Comparison of ENCODE assay signal across 9 cellular contexts in genomic region chr2:163732718-163733117, GRCh38. TPM values are rescaled to one million over a fixed set of nuclear protein-coding genes. Genes with fewer than 3 reads are reported as not detected.
DNase-seq lines count a peak whose midpoint lies in the region; ATAC-seq and TF ChIP-seq lines count a peak whose summit lies in the region.
"Had no signal": no experiment of that assay in that cellular context is flagged by ENCODE, and none has a peak within 500 bp of the region (broad histone marks: within the 10 kb centered on the region; RNA-seq: fewer than 3 reads in every experiment).

No MANE protein-coding gene starts in this region.

- H3K4me1 ChIP-seq in left ventricle myocardium inferior (peaks cover 57% of the 10 kb centered on the region), endocrine pancreas (ENCODE audit: control insufficient read depth, insufficient read depth, low read length) (peaks cover 3% of the 10 kb centered on the region), aorta (ENCODE audit: control insufficient read depth in 1 of 2, insufficient read depth in 2 of 2, low read length in 2 of 2) (no peaks in the 10 kb centered on the region)

- H3K4me3 ChIP-seq in left ventricle myocardium inferior (peak overlapping the region; percentile 77), endocrine pancreas (ENCODE audit: control insufficient read depth, insufficient read depth, low read length) (peak overlapping the region; percentile 88), aorta (ENCODE audit: low read length in 2 of 2) (peak overlapping the region; percentile 96 to 100)

- H3K9me3 ChIP-seq in left ventricle myocardium inferior (replicated peaks) (no peaks in the 10 kb centered on the region), endocrine pancreas (ENCODE audit: control insufficient read depth, low read length) (no peaks in the 10 kb centered on the region), aorta (ENCODE audit: control insufficient read depth, low read length) (no peaks in the 10 kb centered on the region)

- H3K27ac ChIP-seq in left ventricle myocardium inferior (replicated peaks) (peak overlapping the region; percentile 96), aorta (ENCODE audit: low read depth in 1 of 2, low read length in 2 of 2) (peak overlapping the region; percentile 79 to 82)

- H3K27me3 ChIP-seq in left ventricle myocardium inferior (ENCODE audit: low read depth) (peaks cover 13% of the 10 kb centered on the region), endocrine pancreas (ENCODE audit: control insufficient read depth, insufficient read depth, low read length) (peaks cover 7% of the 10 kb centered on the region), aorta (ENCODE audit: control insufficient read depth in 1 of 2, insufficient read depth in 2 of 2, low read length in 1 of 2) (no peaks in the 10 kb centered on the region)

- CTCF ChIA-PET in activated CD8-positive, alpha-beta memory T cell treated with anti-CD3 and anti-CD28 coated beads, Interleukin-2, amount 10 ng/mL, durations not matched to agents 7 days and 5 days (lab: Charles Lee), result no interaction called here

- no peak for ATAC-seq in Right ventricle myocardium inferior
- no peak for ATAC-seq in aorta (ENCODE audit: low FRiP score)
- ATAC-seq in activated CD8-positive, alpha-beta memory T cell treated with anti-CD3 and anti-CD28 coated beads, Interleukin-2, amount 10 ng/mL, durations not matched to agents 7 days and 5 days, result no peak
- ATAC-seq in GM19397 (IDR thresholded peaks at IDR 0.05; ENCODE audit: unreplicated experiment), result no peak

- intact Hi-C loops in left ventricle myocardium inferior (cut with micrococcal nuclease) (loop anchor here (10.0 kb wide), 1 partner anchor 388 kb away; no protein-coding TSS in a partner anchor), Right ventricle myocardium inferior (cut with DNase I) (loop anchor here (2.0 to 5.0 kb wide), 5 partner anchors 66 to 328 kb away; no protein-coding TSS in a partner anchor), aorta (cut with DNase I) (loop anchor here (5.0 to 10.0 kb wide), 3 partner anchors 378 to 392 kb away; no protein-coding TSS in a partner anchor)

- H3K27ac Mint-ChIP-seq in neural crest cell (ENCODE audit: unreplicated experiment), result peak overlapping the region; percentile 79
- no peak overlapping the region for H3K27ac Mint-ChIP-seq in activated CD8-positive, alpha-beta memory T cell treated with anti-CD3 and anti-CD28 coated beads, Interleukin-2, amount 10 ng/mL, durations not matched to agents 7 days and 5 days
- H3K27ac Mint-ChIP-seq: activated CD4-positive, alpha-beta T cell treated with anti-CD3 and anti-CD28 coated beads, Interleukin-2, amount 10 ng/mL, durations not matched to agents 24 days and 14 days had no signal

- peak overlapping the region; percentile 95 for H3K4me3 Mint-ChIP-seq in neural crest cell
- no peak overlapping the region for H3K4me3 Mint-ChIP-seq in activated CD8-positive, alpha-beta memory T cell treated with anti-CD3 and anti-CD28 coated beads, Interleukin-2, amount 10 ng/mL, durations not matched to agents 7 days and 5 days
- H3K4me3 Mint-ChIP-seq: activated CD4-positive, alpha-beta T cell treated with anti-CD3 and anti-CD28 coated beads, Interleukin-2, amount 10 ng/mL, durations not matched to agents 24 days and 14 days had no signal

- H3K4me1 Mint-ChIP-seq in neural crest cell, result peaks cover 55% of the 10 kb centered on the region
- no peaks in the 10 kb centered on the region for H3K4me1 Mint-ChIP-seq in activated CD8-positive, alpha-beta memory T cell treated with anti-CD3 and anti-CD28 coated beads, Interleukin-2, amount 10 ng/mL, durations not matched to agents 7 days and 5 days
- H3K4me1 Mint-ChIP-seq: activated CD4-positive, alpha-beta T cell treated with anti-CD3 and anti-CD28 coated beads, Interleukin-2, amount 10 ng/mL, durations not matched to agents 24 days and 14 days had no signal

- no peak overlapping the region for H3K9ac ChIP-seq in endocrine pancreas (ENCODE audit: control insufficient read depth, insufficient read depth, low read length)

- WGBS in aorta, 2 donors, result 3 to 4% methylated on average over 4 of the region's 4 CpGs

- no peaks in the 10 kb centered on the region for H3K36me3 Mint-ChIP-seq in neural crest cell (ENCODE audit: low read depth)
- H3K36me3 Mint-ChIP-seq in activated CD8-positive, alpha-beta memory T cell treated with anti-CD3 and anti-CD28 coated beads, Interleukin-2, amount 10 ng/mL, durations not matched to agents 7 days and 5 days, result peaks cover 6% of the 10 kb centered on the region

- no peaks in the 10 kb centered on the region for H3K27me3 Mint-ChIP-seq in neural crest cell (ENCODE audit: low read depth)
- H3K27me3 Mint-ChIP-seq in activated CD8-positive, alpha-beta memory T cell treated with anti-CD3 and anti-CD28 coated beads, Interleukin-2, amount 10 ng/mL, durations not matched to agents 7 days and 5 days, result peaks cover 25% of the 10 kb centered on the region

- DNase-seq in left ventricle myocardium inferior (no peak), Right ventricle myocardium inferior (ENCODE audit: missing footprints) (no peak), neural crest cell (ENCODE audit: low read depth, low spot score) (no peak), aorta (no peak)
- DNase-seq in activated CD8-positive, alpha-beta memory T cell treated with anti-CD3 and anti-CD28 coated beads, Interleukin-2, amount 10 ng/mL, durations not matched to agents 7 days and 5 days, result no peak
- DNase-seq in effector CD8-positive, alpha-beta T cell (lab: John Stamatoyannopoulos, UW), result no peak
- DNase-seq: activated CD4-positive, alpha-beta T cell treated with anti-CD3 and anti-CD28 coated beads, Interleukin-2, amount 10 ng/mL, durations not matched to agents 24 days and 14 days had no signal

- no peak for TF ChIP-seq CTCF in left ventricle myocardium inferior (IDR thresholded peaks at IDR 0.05; ENCODE audit: borderline replicate concordance)
- TF ChIP-seq CTCF in neural crest cell (conservative IDR thresholded peaks at IDR 0.05), result no peak

- no peaks in the 10 kb centered on the region for H3K9me3 Mint-ChIP-seq in neural crest cell
- peaks cover 4% of the 10 kb centered on the region for H3K9me3 Mint-ChIP-seq in activated CD8-positive, alpha-beta memory T cell treated with anti-CD3 and anti-CD28 coated beads, Interleukin-2, amount 10 ng/mL, durations not matched to agents 7 days and 5 days (ENCODE audit: low read depth)
- H3K9me3 Mint-ChIP-seq: activated CD4-positive, alpha-beta T cell treated with anti-CD3 and anti-CD28 coated beads, Interleukin-2, amount 10 ng/mL, durations not matched to agents 24 days and 14 days had no signal

- H3K36me3 ChIP-seq in left ventricle myocardium inferior, result no peaks in the 10 kb centered on the region
- H3K36me3 ChIP-seq in endocrine pancreas (ENCODE audit: control insufficient read depth, insufficient read depth, low read length), result no peaks in the 10 kb centered on the region
- no peaks in the 10 kb centered on the region for H3K36me3 ChIP-seq in aorta (ENCODE audit: control insufficient read depth in 1 of 2, insufficient read depth in 2 of 2, low read length in 1 of 2)

RNA-seq across cellular contexts. Expression of gene FIGN, which starts 3.1 kb away (rescaled TPM):
- 12.9 TPM for total RNA-seq in left ventricle myocardium inferior
- total RNA-seq in Right ventricle myocardium inferior, result 16.7 TPM
- total RNA-seq in neural crest cell, result 57.3 and 58.1 TPM in 2 replicates
- 10 to 100 TPM; 12.7 to 27.8 TPM for total RNA-seq in aorta
- polyA plus RNA-seq in aorta, result 1 to 10 TPM; 1.6 to 3.9 TPM
- total RNA-seq in activated CD8-positive, alpha-beta memory T cell treated with anti-CD3 and anti-CD28 coated beads, Interleukin-2, amount 10 ng/mL, durations not matched to agents 7 days and 5 days, result not detected
- total RNA-seq: activated CD4-positive, alpha-beta T cell treated with anti-CD3 and anti-CD28 coated beads, Interleukin-2, amount 10 ng/mL, durations not matched to agents 24 days and 14 days had no signal

Comparison
In these comparisons a context has a peak if more than half of its experiments do, and no peak if none do; other contexts are left out.
1. RNA of gene FIGN, which starts 3.1 kb away (total RNA-seq): 57.3 to 58.1 TPM in neural crest cell, 12.7 to 27.8 TPM in aorta, 16.7 TPM in Right ventricle myocardium inferior (single experiment) and 12.9 TPM in left ventricle myocardium inferior (single experiment); not detected in activated CD8-positive, alpha-beta memory T cell treated with anti-CD3 and anti-CD28 coated beads, Interleukin-2, amount 10 ng/mL, durations not matched to agents 7 days and 5 days; every median in the first group is over 10 times any median in the second.
2. Peak in every context shown above with its lines, with median percentiles within 50 percentile points of each other: H3K4me3 ChIP-seq.